1 cellular context compared by ENCODE assay signal in the genomic region with DNA sequence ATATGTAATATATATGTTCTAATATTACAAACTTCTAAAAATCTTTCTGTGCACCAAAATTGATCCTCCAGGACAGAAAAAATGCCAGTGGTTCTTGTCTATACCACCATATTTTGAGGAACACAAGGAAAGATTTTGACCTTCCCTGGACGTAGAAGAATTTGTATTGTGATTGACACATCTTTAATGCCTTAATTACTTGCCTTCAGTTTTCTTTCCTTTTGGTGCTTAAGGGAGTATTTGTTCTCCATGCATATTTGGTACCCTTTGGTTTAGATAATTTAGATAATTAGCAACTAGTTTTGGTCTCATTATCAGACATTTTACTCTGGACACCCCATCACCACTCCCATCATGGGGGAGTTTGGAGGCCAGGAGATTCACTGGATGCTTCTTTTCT.
TF ChIP-seq lines count a peak whose summit lies in the region.

No MANE protein-coding gene starts in this region.

TF ChIP-seq in HCT116, 20 proteins besides CTCF, POLR2A, EP300 and RAD21:
- no peak for TF ChIP-seq FOSL1 (IDR thresholded peaks at IDR 0.05; ENCODE audit: low read depth)
- no peak for TF ChIP-seq SP1 (IDR thresholded peaks at IDR 0.05; ENCODE audit: low read depth)
- TF ChIP-seq, protein P1, sequence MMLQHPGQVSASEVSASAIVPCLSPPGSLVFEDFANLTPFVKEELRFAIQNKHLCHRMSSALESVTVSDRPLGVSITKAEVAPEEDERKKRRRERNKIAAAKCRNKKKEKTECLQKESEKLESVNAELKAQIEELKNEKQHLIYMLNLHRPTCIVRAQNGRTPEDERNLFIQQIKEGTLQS (IDR thresholded peaks at IDR 0.05): no peak
- TF ChIP-seq EZH2 (IDR thresholded peaks at IDR 0.05): no peak
- TF ChIP-seq YY1 (IDR thresholded peaks at IDR 0.05; ENCODE audit: extremely low read depth, insufficient replicate concordance, low read depth, low read length): no peak
- TF ChIP-seq, protein P2, sequence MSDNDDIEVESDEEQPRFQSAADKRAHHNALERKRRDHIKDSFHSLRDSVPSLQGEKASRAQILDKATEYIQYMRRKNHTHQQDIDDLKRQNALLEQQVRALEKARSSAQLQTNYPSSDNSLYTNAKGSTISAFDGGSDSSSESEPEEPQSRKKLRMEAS (IDR thresholded peaks at IDR 0.05): no peak
- no peak for TF ChIP-seq CBX3 (IDR thresholded peaks at IDR 0.05; ENCODE audit: low read depth)
- no peak for TF ChIP-seq ZNF274 (IDR thresholded peaks at IDR 0.05; ENCODE audit: low read depth, low read length)
- no peak for TF ChIP-seq ELF1 (IDR thresholded peaks at IDR 0.05; ENCODE audit: borderline replicate concordance, low read depth)
- no peak for TF ChIP-seq REST (IDR thresholded peaks at IDR 0.05; ENCODE audit: low read depth)
- TF ChIP-seq EGR1 (IDR thresholded peaks at IDR 0.05; ENCODE audit: low read depth): no peak
- no peak for TF ChIP-seq POLR2AphosphoS5 (IDR thresholded peaks at IDR 0.05; ENCODE audit: low read depth, low read length)
- no peak for TF ChIP-seq ZFX (IDR thresholded peaks at IDR 0.05)
- TF ChIP-seq EZH2phosphoT487 (IDR thresholded peaks at IDR 0.05; ENCODE audit: borderline replicate concordance): no peak
- TF ChIP-seq TCF7L2 (IDR thresholded peaks at IDR 0.05; ENCODE audit: borderline replicate concordance, extremely low read depth, insufficient read depth, insufficient read length): no peak
- no peak for TF ChIP-seq JUND (IDR thresholded peaks at IDR 0.05)
